In the genomic region with DNA sequence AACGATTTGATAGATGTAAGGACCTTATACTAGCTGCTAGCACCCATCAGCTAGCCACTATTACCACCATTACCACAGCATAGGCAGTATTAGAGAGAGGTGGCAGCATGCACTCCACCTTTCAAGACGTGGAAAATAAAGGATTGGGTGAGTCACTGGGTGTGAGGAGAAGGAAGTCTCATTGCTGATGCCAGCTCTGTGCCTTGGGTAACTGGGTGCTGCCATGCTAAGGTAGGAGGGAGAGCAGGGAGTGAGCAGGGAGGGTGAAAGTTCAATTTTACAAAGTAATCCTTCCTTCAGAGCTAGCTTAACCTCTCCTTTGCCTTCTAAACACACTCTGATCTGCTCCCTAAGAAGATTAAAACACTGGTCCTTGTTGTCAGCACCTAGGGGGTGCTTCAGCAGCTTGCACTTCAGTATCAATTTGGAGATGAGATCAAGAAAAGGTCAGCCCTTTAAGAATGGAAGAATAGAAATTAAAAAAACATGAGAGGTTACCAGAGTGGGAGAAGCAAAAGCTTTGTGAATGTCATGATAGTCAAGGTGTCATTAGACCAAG, we compare ENCODE assay signal across 11 cellular contexts. TPM values are rescaled to one million over a fixed set of nuclear protein-coding genes. Genes with fewer than 3 reads are reported as not detected.
A peak's percentile ranks its signal among the peaks of the same experiment; 100 is the strongest.
DNase-seq lines count a peak whose midpoint lies in the region; ATAC-seq and TF ChIP-seq lines count a peak whose summit lies in the region.
"Had no signal": no experiment of that assay in that cellular context is flagged by ENCODE, and none has a peak within 500 bp of the region (broad histone marks: within the 10 kb centered on the region; RNA-seq: fewer than 3 reads in every experiment).

No MANE protein-coding gene starts in this region.

- peak overlapping the region; percentile 9; the same call in 1 of the 2 replicates for H3K4me2 ChIP-seq in PC-9

- no peak overlapping the region for H3K4me3 ChIP-seq in PC-9

- no peaks in the 10 kb centered on the region for H3K27me3 ChIP-seq in PC-9 (ENCODE audit: insufficient read depth, low read depth)
- H3K27me3 ChIP-seq: brain microvascular endothelial cell, SJCRH30 had no signal

- H3K4me3 Mint-ChIP-seq in chondrocyte (ENCODE audit: unreplicated experiment), result no peak overlapping the region

- POLR2A ChIA-PET in PC-9 (lab: Charles Lee; ENCODE audit: unreplicated experiment), result no interaction called here

- H3K36me3 ChIP-seq in PC-9 (ENCODE audit: low read depth), result no peaks in the 10 kb centered on the region
- H3K36me3 ChIP-seq: brain microvascular endothelial cell, SJCRH30 had no signal

- H3K9me2 ChIP-seq in PC-9 (ENCODE audit: insufficient read depth), result no peaks in the 10 kb centered on the region

- DNase-seq in ACHN (peak; percentile 21), GM20000 (ENCODE audit: low spot score) (peak; percentile 20), PC-9 (peak; percentile 27 to 47), kidney tubule cell (ENCODE audit: low spot score) (peak; percentile 38), NCI-H748 (lab: John Stamatoyannopoulos, UW; ENCODE audit: unreplicated experiment) (no peak), chondrocyte (ENCODE audit: low spot score) (no peak), GM13977 (ENCODE audit: low spot score) (no peak)
- DNase-seq: brain microvascular endothelial cell, NCI-H345 had no signal

- peaks cover 24% of the 10 kb centered on the region for H3K4me1 ChIP-seq in PC-9 (replicated peaks; ENCODE audit: insufficient read depth)
- H3K4me1 ChIP-seq: SJCRH30 had no signal

- H3K27ac Mint-ChIP-seq in chondrocyte (ENCODE audit: unreplicated experiment), result no peak overlapping the region

- BruUV-seq in PC-9 (replicated peaks; lab: Mats Ljungman, UMichigan), result no TSS peak

- H3K36me3 Mint-ChIP-seq in chondrocyte (ENCODE audit: low read depth), result no peaks in the 10 kb centered on the region

- H3K4me1 Mint-ChIP-seq in chondrocyte (ENCODE audit: low read depth), result peaks cover 11% of the 10 kb centered on the region

- H3F3A ChIP-seq in PC-9 (ENCODE audit: insufficient read depth, low read depth), result no peaks in the 10 kb centered on the region; the same call in 1 of the 2 replicates

- no peaks in the 10 kb centered on the region for H4K20me1 ChIP-seq in PC-9 (ENCODE audit: insufficient read depth)

- in situ Hi-C loops in ACHN (cut with HindIII; ENCODE audit: low pct_ligation_motif_present, low pct_unique_long_range_greater_than_20kb, low sequenced_read_pairs), result no loop called here
- in situ Hi-C loops in GM13977 (cut with MboI; ENCODE audit: low pct_unique_long_range_greater_than_20kb, low sequenced_read_pairs, unreplicated experiment), result no loop called here

- peaks cover 8% of the 10 kb centered on the region for H3K27me3 Mint-ChIP-seq in chondrocyte (ENCODE audit: low read depth)

- no peaks in the 10 kb centered on the region for H3K9me3 ChIP-seq in PC-9 (ENCODE audit: insufficient read depth, low read depth)
- H3K9me3 ChIP-seq: SJCRH30 had no signal

- H3K9me3 Mint-ChIP-seq in chondrocyte (ENCODE audit: low read depth), result no peaks in the 10 kb centered on the region

- TF ChIP-seq CTCF in GM20000 (IDR thresholded peaks at IDR 0.05; ENCODE audit: extremely low read depth, missing control alignments) (no peak), PC-9 (conservative IDR thresholded peaks at IDR 0.05) (no peak), chondrocyte (IDR thresholded peaks at IDR 0.05) (no peak), GM13977 (IDR thresholded peaks at IDR 0.05; ENCODE audit: extremely low read depth, insufficient read depth, missing control alignments) (no peak)

- peaks cover 30% of the 10 kb centered on the region for H3K79me2 ChIP-seq in PC-9 (ENCODE audit: low read depth)

- no peak overlapping the region for H3K27ac ChIP-seq in PC-9
- H3K27ac ChIP-seq: brain microvascular endothelial cell had no signal

- ATAC-seq in GM18861 (IDR thresholded peaks at IDR 0.05; ENCODE audit: unreplicated experiment), result no peak

- no peak overlapping the region for H2AFZ ChIP-seq in PC-9

- CTCF ChIA-PET in PC-9 (lab: Charles Lee), result interaction anchor here (0.6 to 1.2 kb wide), 4 partner anchors 10 to 109 kb away, joined by 3 to 7 read pairs (median 5); no protein-coding TSS in a partner anchor

- intact Hi-C loops in PC-9 (cut with micrococcal nuclease; ENCODE audit: unreplicated experiment), result loop anchor here (5.0 kb wide), 1 partner anchor 848 kb away; no protein-coding TSS in a partner anchor

RNA-seq across cellular contexts. Expression of gene LIN9, which starts 1.8 kb away (rescaled TPM):
- total RNA-seq in PC-9 (2021), result 10.0 and 12.1 TPM in 2 replicates
- 2.1 to 3.0 TPM (median 2.2 TPM) in 3 replicates for total RNA-seq in chondrocyte

Comparison
In these comparisons a context has a peak if more than half of its experiments do, and no peak if none do; other contexts are left out.
1. DNase-seq: peak in ACHN (single experiment), GM20000 (single experiment), PC-9 (2 of 2) and kidney tubule cell (single experiment); none in NCI-H748 (single experiment), chondrocyte (single experiment) and GM13977 (single experiment).